In the genomic region with DNA sequence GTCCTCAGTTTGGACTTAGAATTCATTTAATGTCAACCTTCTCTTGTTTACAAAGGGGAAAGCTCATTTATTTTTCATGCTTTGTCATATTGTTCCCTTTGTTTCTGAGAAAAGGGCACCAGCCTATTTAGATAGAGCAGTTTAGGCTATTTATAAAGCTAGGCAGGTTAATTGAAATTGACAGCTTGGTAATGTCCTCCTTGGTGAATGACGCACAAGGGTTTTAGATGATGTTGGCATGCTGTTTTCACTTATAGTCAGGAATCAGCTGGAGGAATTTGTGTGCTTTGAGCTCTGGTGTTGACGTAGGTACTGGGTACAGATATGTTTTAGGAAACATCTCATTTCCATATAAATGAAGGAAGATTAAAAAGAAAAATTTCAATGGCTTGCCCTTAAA, we compare ENCODE assay signal across 30 cellular contexts.
"Had no signal": no experiment of that assay in that cellular context is flagged by ENCODE, and none has a peak within 500 bp of the region (broad histone marks: within the 10 kb centered on the region; RNA-seq: fewer than 3 reads in every experiment).

No MANE protein-coding gene starts in this region.

- H3K9me3 ChIP-seq: adrenal gland, left lung, psoas muscle, testis, transverse colon had no signal

- H3K9ac ChIP-seq: parathyroid adenoma had no signal

- H3K27me3 ChIP-seq: adrenal gland, cardiac muscle cell, foreskin keratinocyte, left lung, testis, transverse colon had no signal

- H3K4me3 Mint-ChIP-seq: activated CD4-positive, alpha-beta memory T cell treated with anti-CD3 and anti-CD28 coated beads for 36 hours; activated naive CD4-positive, alpha-beta T cell treated with anti-CD3 and anti-CD28 coated beads for 36 hours; activated naive CD8-positive, alpha-beta T cell treated with anti-CD3 and anti-CD28 coated beads for 36 hours; activated T-helper 1 cell treated with anti-CD3 and anti-CD28 coated beads, Interleukin-12 subunit alpha, Interleukin-12 subunit beta, Interleukin-2, Interleukin-4 antibody, amounts not matched to agents 30 ng/mL and 10 ng/mL and 1 ng/mL, durations not matched to agents 14 hours and 24 hours and 36 hours; brain; naive B cell; nephron progenitor cell; T-helper 17 cell had no signal

- H3K27ac ChIP-seq: adrenal gland, cardiac muscle cell, foreskin keratinocyte, left lung, parathyroid adenoma, psoas muscle, testis, transverse colon, WERI-Rb-1 had no signal

- ATAC-seq: activated CD4-positive, CD25-positive, alpha-beta regulatory T cell treated with anti-CD3 and anti-CD28 coated beads, Interleukin-2, amount 50 U/mL, for 24 hours; esophagus mucosa; foreskin keratinocyte; left lung; stimulated activated naive CD8-positive, alpha-beta T cell treated with anti-CD3 and anti-CD28 coated beads, Interleukin-15, Interleukin-2, amounts not matched to agents 100 U/mL and 50 U/mL, for 24 hours; T-helper 17 cell had no signal

- DNase-seq: activated CD4-positive, alpha-beta memory T cell treated with anti-CD3 and anti-CD28 coated beads for 36 hours; activated CD4-positive, alpha-beta T cell treated with anti-CD3 and anti-CD28 coated beads for 48 hours; activated CD8-positive, alpha-beta memory T cell treated with anti-CD3 and anti-CD28 coated beads, Interleukin-2, amount 50 U/mL, for 4 hours; activated effector memory CD4-positive, alpha-beta T cell treated with anti-CD3 and anti-CD28 coated beads, Interleukin-2, amount 50 U/mL, for 16 hours; activated naive CD4-positive, alpha-beta T cell treated with anti-CD3 and anti-CD28 coated beads for 36 hours; activated naive CD8-positive, alpha-beta T cell treated with anti-CD3 and anti-CD28 coated beads for 36 hours; activated T-cell treated with anti-CD3 and anti-CD28 coated beads, Interleukin-2, amount 50 U/mL, for 1 hour; adrenal gland; aorta; foreskin keratinocyte; kidney glomerular epithelial cell; left lung; naive B cell; nephron progenitor cell; nucleus accumbens; psoas muscle; right cardiac atrium; stimulated activated CD4-positive, alpha-beta T cell treated with anti-CD3 and anti-CD28 coated beads, Interleukin-15, amount 100 ng/mL, for 24 hours; stimulated activated naive CD8-positive, alpha-beta T cell treated with anti-CD3 and anti-CD28 coated beads, Interleukin-15, Interleukin-2, amounts not matched to agents 100 U/mL and 50 U/mL, for 24 hours; T-helper 17 cell; T1000; testis; transverse colon; WERI-Rb-1 had no signal

- H3K27me3 Mint-ChIP-seq: activated CD4-positive, alpha-beta memory T cell treated with anti-CD3 and anti-CD28 coated beads for 36 hours; activated naive CD8-positive, alpha-beta T cell treated with anti-CD3 and anti-CD28 coated beads for 36 hours; brain; naive B cell; T-helper 17 cell had no signal

- H3K4me1 Mint-ChIP-seq: nephron progenitor cell, T-helper 17 cell had no signal

- H3K27ac Mint-ChIP-seq: activated CD4-positive, alpha-beta memory T cell treated with anti-CD3 and anti-CD28 coated beads for 36 hours; activated naive CD4-positive, alpha-beta T cell treated with anti-CD3 and anti-CD28 coated beads for 36 hours; activated naive CD8-positive, alpha-beta T cell treated with anti-CD3 and anti-CD28 coated beads for 36 hours; activated T-helper 1 cell treated with anti-CD3 and anti-CD28 coated beads, Interleukin-12 subunit alpha, Interleukin-12 subunit beta, Interleukin-2, Interleukin-4 antibody, amounts not matched to agents 30 ng/mL and 10 ng/mL and 1 ng/mL, durations not matched to agents 14 hours and 24 hours and 36 hours; naive B cell; nephron progenitor cell; T-helper 17 cell had no signal

- H3K4me1 ChIP-seq: adrenal gland, foreskin keratinocyte, left lung, parathyroid adenoma, psoas muscle, testis, transverse colon had no signal

- H3K4me3 ChIP-seq: adrenal gland, cardiac muscle cell, left lung, psoas muscle, testis, transverse colon had no signal

- H3K36me3 ChIP-seq: adrenal gland, cardiac muscle cell, left lung, transverse colon, WERI-Rb-1 had no signal
